Comparison of ENCODE assay signal across 8 cellular contexts in genomic region chr6:32154514-32155161, GRCh38. TPM values are rescaled to one million over a fixed set of nuclear protein-coding genes. Genes with fewer than 3 reads are reported as not detected.
DNase-seq lines count a peak whose midpoint lies in the region; ATAC-seq and TF ChIP-seq lines count a peak whose summit lies in the region.

No MANE protein-coding gene starts in this region.

- peak overlapping the region; percentile 97 for H3K27ac ChIP-seq in RWPE1
- H3K27ac ChIP-seq in foreskin keratinocyte: no peak overlapping the region
- peak overlapping the region; percentile 89 for H3K27ac ChIP-seq in neuronal stem cell (replicated peaks; ENCODE audit: low read length)
- peak overlapping the region; percentile 87 for H3K27ac ChIP-seq in upper lobe of right lung

- ATAC-seq in foreskin keratinocyte (peak; percentile 51), upper lobe of right lung (peak; percentile 75)

- H3K9me3 ChIP-seq in neuronal stem cell (replicated peaks in 1 of 2; ENCODE audit: control insufficient read depth in 2 of 2, insufficient read depth in 1 of 2, low read depth in 1 of 2, low read length in 2 of 2) (no peaks in the 10 kb centered on the region), upper lobe of right lung (no peaks in the 10 kb centered on the region)

- H2BK15ac ChIP-seq in neuronal stem cell (ENCODE audit: low read length): peak overlapping the region; percentile 55

- no peak overlapping the region for H4K91ac ChIP-seq in neuronal stem cell (ENCODE audit: low read depth, low read length, poor library complexity)

- no CpG with 5 or more reads among the region's 34 CpGs for WGBS in neuronal stem cell (ENCODE audit: extremely low coverage in 2 of 2, insufficient read length in 2 of 2, insufficient replicate concordance in 1 of 2), 2 donors

- H3K14ac ChIP-seq in neuronal stem cell (ENCODE audit: low read length): peak overlapping the region; percentile 86

- peak overlapping the region; percentile 90 for H2BK5ac ChIP-seq in neuronal stem cell (ENCODE audit: low read length)

- DNase-seq in activated gamma-delta T cell treated with Interleukin-2 at 50 U/mL for 16 hours (peak; percentile 62), activated gamma-delta T cell (lab: John Stamatoyannopoulos, UW) (no peak), RWPE1 (ENCODE audit: low spot score) (peak; percentile 67), foreskin keratinocyte (peak in 1 of 2 donors; percentile 57), neuronal stem cell (ENCODE audit: low spot score) (no peak), upper lobe of right lung (peak; percentile 74)
- DNase-seq in Jurkat, Clone E6-1 (ENCODE audit: low read depth, low spot score): peak; percentile 58
- peak in 3 of 4 experiments; percentile 36 to 42 (median 40) for DNase-seq in activated naive CD4-positive, alpha-beta T cell (lab: John Stamatoyannopoulos, UW)

- peak overlapping the region; percentile 26 for H3K4ac ChIP-seq in neuronal stem cell (ENCODE audit: low read length)

- H3K18ac ChIP-seq in neuronal stem cell (ENCODE audit: low read length): peak overlapping the region; percentile 94

- H3K23ac ChIP-seq in neuronal stem cell (ENCODE audit: low read depth, low read length, poor library complexity): peak overlapping the region; percentile 87

- CTCF ChIA-PET in RWPE1 (lab: Yijun Ruan, JAX): interaction anchor here (0.5 to 1.3 kb wide), 9 partner anchors 14 to 1513 kb away, joined by 3 to 22 read pairs (median 3); no protein-coding TSS in a partner anchor

- peaks cover 4% of the 10 kb centered on the region for H3K4me1 ChIP-seq in foreskin keratinocyte
- peaks cover 15 to 26% of the 10 kb centered on the region in 2 donors for H3K4me1 ChIP-seq in neuronal stem cell (ENCODE audit: control insufficient read depth in 2 of 2, insufficient read depth in 1 of 2, low read depth in 1 of 2, low read length in 2 of 2)
- peaks cover 28% of the 10 kb centered on the region for H3K4me1 ChIP-seq in upper lobe of right lung

- H3K27me3 ChIP-seq in foreskin keratinocyte (no peaks in the 10 kb centered on the region), neuronal stem cell (ENCODE audit: control insufficient read depth in 3 of 3, insufficient read depth in 3 of 3, low read depth in 1 of 3, low read length in 3 of 3) (peaks cover 0 to 24% (median 0%) of the 10 kb centered on the region in 3 experiments), upper lobe of right lung (peaks cover 10% of the 10 kb centered on the region)

- peak overlapping the region; percentile 88 for H2AK5ac ChIP-seq in neuronal stem cell (ENCODE audit: low read depth, low read length)

- peak overlapping the region; percentile 75 for H3K4me3 ChIP-seq in Jurkat, Clone E6-1 (ENCODE audit: low read length)
- H3K4me3 ChIP-seq in neuronal stem cell (ENCODE audit: low read length in 2 of 2): peak overlapping the region; percentile 60 to 97
- H3K4me3 ChIP-seq in upper lobe of right lung: peak overlapping the region; percentile 75

- H2BK120ac ChIP-seq in neuronal stem cell (ENCODE audit: low read depth, low read length): peak overlapping the region; percentile 62

- H3K36me3 ChIP-seq in neuronal stem cell (replicated peaks in 1 of 2; ENCODE audit: control insufficient read depth in 2 of 2, insufficient read depth in 2 of 2, low read length in 2 of 2): peaks cover 25 to 44% of the 10 kb centered on the region in 2 donors
- H3K36me3 ChIP-seq in upper lobe of right lung: peaks cover 11% of the 10 kb centered on the region

- TF ChIP-seq CTCF in RWPE1 (conservative IDR thresholded peaks at IDR 0.05; ENCODE audit: low read depth) (peak; percentile 70), foreskin keratinocyte (conservative IDR thresholded peaks at IDR 0.05) (peak; percentile 70), upper lobe of right lung (IDR thresholded peaks at IDR 0.05) (peak; percentile 47)

- peaks cover 19% of the 10 kb centered on the region for H3K79me1 ChIP-seq in neuronal stem cell (ENCODE audit: low read depth, low read length)

- H3K9ac ChIP-seq in neuronal stem cell (ENCODE audit: low read depth, low read length, poor library complexity): peak overlapping the region; percentile 95

- H3K4me2 ChIP-seq in neuronal stem cell (ENCODE audit: insufficient read depth, low read length, poor library complexity, severe bottlenecking): peak overlapping the region; percentile 87

- H4K8ac ChIP-seq in neuronal stem cell (ENCODE audit: low read depth, low read length): no peak overlapping the region

- peak overlapping the region; percentile 76 for H2AFZ ChIP-seq in neuronal stem cell (ENCODE audit: low read length)

- intact Hi-C loops in upper lobe of right lung (cut with DNase I): no loop called here

- POLR2A ChIA-PET in RWPE1 (lab: Yijun Ruan, JAX; ENCODE audit: low non-redundant PET): interaction anchor here (1.0 kb wide), 1 partner anchor 36 kb away, joined by 3 read pairs; no protein-coding TSS in a partner anchor

- no peak overlapping the region for H2BK12ac ChIP-seq in neuronal stem cell (ENCODE audit: low read length)

RNA-seq across cellular contexts. Expression of gene PPT2, which starts 0.7 kb away (rescaled TPM):
- polyA plus RNA-seq in Jurkat, Clone E6-1 (2012; ENCODE audit: insufficient read depth, insufficient read length): 27.3 TPM
- total RNA-seq in foreskin keratinocyte: 12.1 and 14.0 TPM in 2 replicates
- 14.1 and 15.6 TPM in 2 replicates for polyA plus RNA-seq in foreskin keratinocyte
- 32.3 TPM for polyA plus RNA-seq in neuronal stem cell (2013, experiment 1 of 2)
- 31.7 TPM for polyA plus RNA-seq in neuronal stem cell (2013, experiment 2 of 2)
- total RNA-seq in upper lobe of right lung: 19.2 TPM

RNA-seq across cellular contexts. Expression of gene PRRT1, which starts 2.9 kb away (rescaled TPM):
- polyA plus RNA-seq in Jurkat, Clone E6-1 (2012; ENCODE audit: insufficient read depth, insufficient read length): 1.2 TPM
- total RNA-seq in foreskin keratinocyte (0.21 and 0.37 TPM in 2 replicates), upper lobe of right lung (1.4 TPM)
- 0.45 and 0.75 TPM in 2 replicates for polyA plus RNA-seq in foreskin keratinocyte
- 6.4 TPM for polyA plus RNA-seq in neuronal stem cell (2013, experiment 1 of 2)
- polyA plus RNA-seq in neuronal stem cell (2013, experiment 2 of 2): 6.2 TPM

RNA-seq across cellular contexts. Expression of gene EGFL8, which starts 9.8 kb away (rescaled TPM):
- 18.3 TPM for polyA plus RNA-seq in Jurkat, Clone E6-1 (2012; ENCODE audit: insufficient read depth, insufficient read length)
- 3.6 and 3.8 TPM in 2 replicates for total RNA-seq in foreskin keratinocyte
- 6.5 and 7.0 TPM in 2 replicates for polyA plus RNA-seq in foreskin keratinocyte
- polyA plus RNA-seq in neuronal stem cell (2013, experiment 1 of 2): 31.8 TPM
- polyA plus RNA-seq in neuronal stem cell (2013, experiment 2 of 2): 34.2 TPM
- total RNA-seq in upper lobe of right lung: 14.5 TPM

RNA-seq across cellular contexts. Expression of gene AGPAT1, which starts 21.2 kb away (rescaled TPM):
- 57.3 TPM for polyA plus RNA-seq in Jurkat, Clone E6-1 (2012; ENCODE audit: insufficient read depth, insufficient read length)
- total RNA-seq in foreskin keratinocyte: 57.1 and 61.4 TPM in 2 replicates
- polyA plus RNA-seq in foreskin keratinocyte: 75.1 and 80.7 TPM in 2 replicates
- 110 TPM for polyA plus RNA-seq in neuronal stem cell (2013, experiment 1 of 2)
- polyA plus RNA-seq in neuronal stem cell (2013, experiment 2 of 2): 106 TPM
- 53.0 TPM for total RNA-seq in upper lobe of right lung

RNA-seq across cellular contexts. Expression of gene RNF5, which starts 23.6 kb away (rescaled TPM):
- polyA plus RNA-seq in Jurkat, Clone E6-1 (2012; ENCODE audit: insufficient read depth, insufficient read length): 112 TPM
- total RNA-seq in foreskin keratinocyte (32.3 and 32.7 TPM in 2 replicates), upper lobe of right lung (44.6 TPM)
- polyA plus RNA-seq in foreskin keratinocyte: 54.0 and 54.7 TPM in 2 replicates
- 152 TPM for polyA plus RNA-seq in neuronal stem cell (2013, experiment 1 of 2)
- 145 TPM for polyA plus RNA-seq in neuronal stem cell (2013, experiment 2 of 2)

Comparison
In these comparisons a context has a peak if more than half of its experiments do, and no peak if none do; other contexts are left out.
1. DNase-seq: peak in activated gamma-delta T cell treated with Interleukin-2 at 50 U/mL for 16 hours (single experiment), Jurkat, Clone E6-1 (single experiment), RWPE1 (single experiment), activated naive CD4-positive, alpha-beta T cell (3 of 4) and upper lobe of right lung (single experiment); none in activated gamma-delta T cell (single experiment) and neuronal stem cell (single experiment).
2. Peak in every context shown above with its lines, with median percentiles within 50 percentile points of each other: H3K4me3 ChIP-seq and CTCF ChIP-seq.